27 cellular contexts compared by ENCODE assay signal in the genomic region with DNA sequence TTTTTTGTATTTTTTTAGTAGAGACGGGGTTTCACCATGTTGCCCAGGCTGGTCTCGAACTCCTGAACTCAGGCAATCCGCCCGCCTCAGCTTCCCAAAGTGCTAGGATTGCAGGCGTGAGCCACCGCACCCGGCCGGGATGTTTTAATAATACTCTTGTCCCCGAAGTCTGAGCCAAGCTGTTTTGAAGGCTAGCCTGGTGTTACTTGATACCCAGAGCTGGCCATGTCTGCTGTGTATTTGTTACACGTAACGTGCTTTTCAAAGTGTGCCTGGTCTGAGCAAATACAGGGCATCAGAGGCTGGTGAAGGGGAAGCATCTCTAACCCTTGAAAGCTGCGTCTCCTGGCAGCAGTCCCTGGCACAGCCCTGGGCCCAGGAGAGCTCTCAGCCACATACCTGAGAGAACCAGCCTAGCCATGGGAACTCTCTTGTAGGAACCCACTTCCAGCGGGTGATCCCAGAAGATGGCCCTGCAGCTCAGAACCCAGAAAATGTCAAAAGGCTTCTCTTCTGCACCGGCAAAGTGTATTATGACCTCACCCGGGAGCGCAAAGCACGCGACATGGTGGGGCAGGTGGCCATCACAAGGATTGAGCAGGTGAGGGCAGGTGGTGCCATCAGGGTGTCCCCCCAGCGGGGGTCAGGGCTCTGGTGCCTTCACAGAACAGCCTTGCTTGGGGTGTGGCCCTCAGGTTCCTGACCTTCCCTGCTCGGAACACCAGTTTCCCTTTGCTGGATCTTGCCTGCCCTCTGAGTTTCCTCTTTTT. TPM values are rescaled to one million over a fixed set of nuclear protein-coding genes. Genes with fewer than 3 reads are reported as not detected.
DNase-seq lines count a peak whose midpoint lies in the region; ATAC-seq and TF ChIP-seq lines count a peak whose summit lies in the region.
"Had no signal": no experiment of that assay in that cellular context is flagged by ENCODE, and none has a peak within 500 bp of the region (broad histone marks: within the 10 kb centered on the region; RNA-seq: fewer than 3 reads in every experiment).

No MANE protein-coding gene starts in this region.

- H2AFZ ChIP-seq in neuronal stem cell (ENCODE audit: low read length): no peak overlapping the region

- TF ChIP-seq CTCF in RWPE1 (conservative IDR thresholded peaks at IDR 0.05; ENCODE audit: low read depth) (no peak), left ventricle myocardium inferior (IDR thresholded peaks at IDR 0.05; ENCODE audit: borderline replicate concordance) (no peak)

- H3K4me1 ChIP-seq in left ventricle myocardium inferior (peaks cover 30% of the 10 kb centered on the region), neuronal stem cell (ENCODE audit: control insufficient read depth in 2 of 2, insufficient read depth in 1 of 2, low read depth in 1 of 2, low read length in 2 of 2) (no peaks in the 10 kb centered on the region)

- intact Hi-C loops in left ventricle myocardium inferior (cut with micrococcal nuclease): no loop called here

- H3K4me3 ChIP-seq in H7 (ENCODE audit: insufficient read depth, low read depth, low read length) (no peak overlapping the region), left ventricle myocardium inferior (no peak overlapping the region), neuronal stem cell (ENCODE audit: low read length in 2 of 2) (no peak overlapping the region)
- H3K4me3 ChIP-seq: esophagus muscularis mucosa, GM12878, SK-N-MC, smooth muscle cell had no signal

- WGBS in neuronal stem cell (ENCODE audit: extremely low coverage in 2 of 2, insufficient read length in 2 of 2, insufficient replicate concordance in 1 of 2), 2 donors: no CpG with 5 or more reads among the region's 20 CpGs

- H3K36me3 Mint-ChIP-seq in stimulated activated effector memory CD8-positive, alpha-beta T cell treated with anti-CD3 and anti-CD28 coated beads, Interleukin-12 subunit alpha, Interleukin-12 subunit beta, amount 100 ng/mL, for 72 hours: peaks cover 52% of the 10 kb centered on the region

- no peak overlapping the region for H4K8ac ChIP-seq in neuronal stem cell (ENCODE audit: low read depth, low read length)

- no peaks in the 10 kb centered on the region; the same call in none of the 2 replicates for H3K36me3 ChIP-seq in H7 (replicated peaks; ENCODE audit: control insufficient read depth, insufficient read depth, low read length)
- peaks cover 72% of the 10 kb centered on the region for H3K36me3 ChIP-seq in left ventricle myocardium inferior
- peaks cover 19 to 46% of the 10 kb centered on the region in 2 donors for H3K36me3 ChIP-seq in neuronal stem cell (replicated peaks in 1 of 2; ENCODE audit: control insufficient read depth in 2 of 2, insufficient read depth in 2 of 2, low read length in 2 of 2)

- no peak overlapping the region for H3K4me3 Mint-ChIP-seq in stimulated activated effector memory CD8-positive, alpha-beta T cell treated with anti-CD3 and anti-CD28 coated beads, Interleukin-12 subunit alpha, Interleukin-12 subunit beta, amount 100 ng/mL, for 72 hours
- H3K4me3 Mint-ChIP-seq: endodermal cell; naive thymus-derived CD8-positive, alpha-beta T cell; T-helper 17 cell; type B pancreatic cell had no signal

- H3K23ac ChIP-seq in neuronal stem cell (ENCODE audit: low read depth, low read length, poor library complexity): no peak overlapping the region

- POLR2A ChIA-PET in RWPE1 (lab: Yijun Ruan, JAX; ENCODE audit: low non-redundant PET): no interaction called here

- H3K27ac ChIP-seq in RWPE1 (peak overlapping the region; percentile 48; the same call in 1 of the 2 replicates), left ventricle myocardium inferior (replicated peaks) (peak overlapping the region; percentile 68), neuronal stem cell (replicated peaks; ENCODE audit: low read length) (no peak overlapping the region)
- H3K27ac ChIP-seq: esophagus muscularis mucosa, SK-N-MC had no signal

- H2BK5ac ChIP-seq in neuronal stem cell (ENCODE audit: low read length): no peak overlapping the region

- H3K27me3 ChIP-seq in H7 (ENCODE audit: control insufficient read depth, insufficient read depth, low read length) (no peaks in the 10 kb centered on the region), left ventricle myocardium inferior (ENCODE audit: low read depth) (no peaks in the 10 kb centered on the region), neuronal stem cell (ENCODE audit: control insufficient read depth in 3 of 3, insufficient read depth in 3 of 3, low read depth in 1 of 3, low read length in 3 of 3) (no peaks in the 10 kb centered on the region)
- H3K27me3 ChIP-seq: esophagus muscularis mucosa had no signal

- no peak overlapping the region for H3K14ac ChIP-seq in neuronal stem cell (ENCODE audit: low read length)

- no peak overlapping the region for H2AK5ac ChIP-seq in neuronal stem cell (ENCODE audit: low read depth, low read length)

- H3K9me3 Mint-ChIP-seq in stimulated activated effector memory CD8-positive, alpha-beta T cell treated with anti-CD3 and anti-CD28 coated beads, Interleukin-12 subunit alpha, Interleukin-12 subunit beta, amount 100 ng/mL, for 72 hours: no peaks in the 10 kb centered on the region
- H3K9me3 Mint-ChIP-seq: naive thymus-derived CD8-positive, alpha-beta T cell; type B pancreatic cell had no signal

- H2BK15ac ChIP-seq in neuronal stem cell (ENCODE audit: low read length): no peak overlapping the region

- no peak overlapping the region for H2BK120ac ChIP-seq in neuronal stem cell (ENCODE audit: low read depth, low read length)

- H3K9ac ChIP-seq in neuronal stem cell (ENCODE audit: low read depth, low read length, poor library complexity): no peak overlapping the region

- H3K9me3 ChIP-seq in left ventricle myocardium inferior (replicated peaks) (no peaks in the 10 kb centered on the region), neuronal stem cell (replicated peaks in 1 of 2; ENCODE audit: control insufficient read depth in 2 of 2, insufficient read depth in 1 of 2, low read depth in 1 of 2, low read length in 2 of 2) (peaks cover 0 to 5% of the 10 kb centered on the region in 2 donors)
- H3K9me3 ChIP-seq: esophagus muscularis mucosa had no signal

- H2BK12ac ChIP-seq in neuronal stem cell (ENCODE audit: low read length): no peak overlapping the region

- no peak for ATAC-seq in stimulated activated effector memory CD8-positive, alpha-beta T cell treated with anti-CD3 and anti-CD28 coated beads, Interleukin-12 subunit alpha, Interleukin-12 subunit beta, amount 100 ng/mL, for 72 hours
- no peak for ATAC-seq in GM18498 (IDR thresholded peaks at IDR 0.05; ENCODE audit: unreplicated experiment)
- ATAC-seq: GM12878; naive thymus-derived CD8-positive, alpha-beta T cell; Panc1; T-helper 17 cell had no signal

- no peak overlapping the region for H3K4ac ChIP-seq in neuronal stem cell (ENCODE audit: low read length)

- peaks cover 2% of the 10 kb centered on the region for H3K79me1 ChIP-seq in neuronal stem cell (ENCODE audit: low read depth, low read length)

- H3K27ac Mint-ChIP-seq in stimulated activated effector memory CD8-positive, alpha-beta T cell treated with anti-CD3 and anti-CD28 coated beads, Interleukin-12 subunit alpha, Interleukin-12 subunit beta, amount 100 ng/mL, for 72 hours: peak overlapping the region; percentile 60
- H3K27ac Mint-ChIP-seq: endodermal cell, T-helper 17 cell, type B pancreatic cell had no signal

- DNase-seq in H7 (peak; percentile 19), RWPE1 (ENCODE audit: low spot score) (no peak), left ventricle myocardium inferior (no peak), neuronal stem cell (ENCODE audit: low spot score) (no peak), SK-N-DZ (ENCODE audit: low spot score) (no peak)
- DNase-seq in stimulated activated effector memory CD8-positive, alpha-beta T cell treated with anti-CD3 and anti-CD28 coated beads, Interleukin-12 subunit alpha, Interleukin-12 subunit beta, amount 100 ng/mL, for 72 hours (ENCODE audit: low spot score in 2 of 2): no peak
- DNase-seq: activated gamma-delta T cell treated with Interleukin-2 at 50 U/mL for 16 hours; activated T-cell treated with anti-CD3 and anti-CD28 coated beads for 4 hours; C1 segment of cervical spinal cord; Calu3; caudate nucleus; endodermal cell; hypothalamus; Karpas-422; midbrain; naive thymus-derived CD8-positive, alpha-beta T cell; NCI-H2171; NCI-H526; stimulated activated CD4-positive, alpha-beta T cell treated with anti-CD3 and anti-CD28 coated beads, Interleukin-2, amount 100 ng/mL, for 24 hours; T-helper 17 cell had no signal

- H4K91ac ChIP-seq in neuronal stem cell (ENCODE audit: low read depth, low read length, poor library complexity): no peak overlapping the region

- H3K18ac ChIP-seq in neuronal stem cell (ENCODE audit: low read length): no peak overlapping the region

- CTCF ChIA-PET in RWPE1 (lab: Yijun Ruan, JAX): interaction anchor here (0.6 kb wide), 1 partner anchor 135 kb away, joined by 4 read pairs; no protein-coding TSS in a partner anchor

- no peak overlapping the region for H3K4me2 ChIP-seq in neuronal stem cell (ENCODE audit: insufficient read depth, low read length, poor library complexity, severe bottlenecking)
- H3K4me2 ChIP-seq: smooth muscle cell had no signal

- H3K4me1 Mint-ChIP-seq in stimulated activated effector memory CD8-positive, alpha-beta T cell treated with anti-CD3 and anti-CD28 coated beads, Interleukin-12 subunit alpha, Interleukin-12 subunit beta, amount 100 ng/mL, for 72 hours: peaks cover 14% of the 10 kb centered on the region

RNA-seq across cellular contexts. Expression of gene ZMIZ2, which starts 41.7 kb away (rescaled TPM):
- 16.6 and 17.9 TPM in 2 replicates for total RNA-seq in H7 (2014; rRNA removed; shearing (Covaris generic))
- total RNA-seq in left ventricle myocardium inferior: 62.7 TPM
- 39.9 TPM for polyA plus RNA-seq in neuronal stem cell (2013, experiment 1 of 2)
- polyA plus RNA-seq in neuronal stem cell (2013, experiment 2 of 2): 38.5 TPM
- 6.3 and 10.1 TPM in 2 replicates for polyA plus RNA-seq in SK-N-DZ (2014; cell fraction: cytosol; rRNA removed)
- polyA plus RNA-seq in SK-N-DZ (2014; cell fraction: nucleus; rRNA removed): 50.3 and 58.3 TPM in 2 replicates
